In the genomic region with DNA sequence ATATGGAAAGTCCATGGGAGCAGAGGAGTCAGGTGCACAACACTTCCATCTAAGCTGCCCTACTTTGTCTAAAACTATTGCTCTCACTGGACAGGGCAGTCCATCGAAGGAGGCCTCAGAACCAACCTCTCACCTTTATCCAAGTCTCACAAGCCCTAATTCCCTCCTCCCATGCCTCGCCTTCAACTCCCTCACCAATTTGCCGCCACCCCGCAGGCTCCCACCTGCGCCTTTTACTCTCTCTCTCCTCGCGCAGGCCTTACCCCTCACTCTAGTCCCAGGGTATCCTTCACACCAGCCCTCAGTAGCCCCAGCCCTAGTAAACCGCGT, we compare ENCODE assay signal across 9 cellular contexts. TPM values are rescaled to one million over a fixed set of nuclear protein-coding genes. Genes with fewer than 3 reads are reported as not detected.
A peak's percentile ranks its signal among the peaks of the same experiment; 100 is the strongest.
DNase-seq lines count a peak whose midpoint lies in the region; ATAC-seq and TF ChIP-seq lines count a peak whose summit lies in the region.
"Had no signal": no experiment of that assay in that cellular context is flagged by ENCODE, and none has a peak within 500 bp of the region (broad histone marks: within the 10 kb centered on the region; RNA-seq: fewer than 3 reads in every experiment).

No MANE protein-coding gene starts in this region.

- H3K23ac ChIP-seq in mesenchymal stem cell (ENCODE audit: low read length in 2 of 2): no peak overlapping the region

- H3K27me3 ChIP-seq in BLaER1 treated with 17β-estradiol and CSF1 and Interleukin-3, amounts not matched to agents 10 nM and 100 nM: no peaks in the 10 kb centered on the region
- peaks cover 0 to 12% of the 10 kb centered on the region in 2 experiments for H3K27me3 ChIP-seq in mesenchymal stem cell (ENCODE audit: control insufficient read depth in 1 of 2, insufficient read depth in 1 of 2, low read length in 2 of 2)

- no peak overlapping the region for H2BK12ac ChIP-seq in mesenchymal stem cell (ENCODE audit: low read length in 2 of 2)

- H3K4me1 ChIP-seq in BLaER1 treated with 17β-estradiol and CSF1 and Interleukin-3, amounts not matched to agents 10 nM and 100 nM: peaks cover 14 to 52% (median 19%) of the 10 kb centered on the region in 10 experiments
- peaks cover 3% of the 10 kb centered on the region for H3K4me1 ChIP-seq in mesenchymal stem cell (ENCODE audit: control insufficient read depth, insufficient read depth, low read depth, low read length)

- no peak overlapping the region for H2BK15ac ChIP-seq in mesenchymal stem cell (ENCODE audit: low read depth, poor library complexity, severe bottlenecking)

- no peak overlapping the region for H4K91ac ChIP-seq in mesenchymal stem cell (ENCODE audit: low read length)

- H2AK5ac ChIP-seq in mesenchymal stem cell (ENCODE audit: low read length, severe bottlenecking): no peak overlapping the region

- no peak overlapping the region for H2BK5ac ChIP-seq in mesenchymal stem cell (ENCODE audit: low read depth, low read length, poor library complexity, severe bottlenecking)

- in situ Hi-C loops in astrocyte of the spinal cord (cut with HindIII; ENCODE audit: low sequenced_read_pairs): no loop called here

- peak overlapping the region; percentile 44 to 81 (median 66); a peak in 21 of 22 replicates for H3K27ac ChIP-seq in BLaER1 treated with 17β-estradiol and CSF1 and Interleukin-3, amounts not matched to agents 10 nM and 100 nM
- H3K27ac ChIP-seq in mesenchymal stem cell (ENCODE audit: low read length, poor library complexity, severe bottlenecking): no peak overlapping the region

- H3K18ac ChIP-seq in mesenchymal stem cell (ENCODE audit: low read depth in 1 of 2, low read length in 2 of 2): no peak overlapping the region

- peak overlapping the region; percentile 78 to 88 (median 83) for H3K9ac ChIP-seq in BLaER1 treated with 17β-estradiol and CSF1 and Interleukin-3, amounts not matched to agents 10 nM and 100 nM
- H3K9ac ChIP-seq in mesenchymal stem cell (ENCODE audit: low read length): peak overlapping the region; percentile 99

- no peak overlapping the region for H2BK120ac ChIP-seq in mesenchymal stem cell (ENCODE audit: low read depth, low read length)

- peak overlapping the region; percentile 87 to 99 (median 96) for H3K4me2 ChIP-seq in BLaER1 treated with 17β-estradiol and CSF1 and Interleukin-3, amounts not matched to agents 10 nM and 100 nM
- peak overlapping the region; percentile 89 for H3K4me2 ChIP-seq in mesenchymal stem cell (ENCODE audit: low read length, poor library complexity, severe bottlenecking)

- peak overlapping the region; percentile 73 to 96 (median 86) for H3K4me3 ChIP-seq in BLaER1 treated with 17β-estradiol and CSF1 and Interleukin-3, amounts not matched to agents 10 nM and 100 nM
- peak overlapping the region; percentile 93 for H3K4me3 ChIP-seq in astrocyte of the spinal cord (ENCODE audit: low read depth, low read length)
- peak overlapping the region; percentile 93 to 100 for H3K4me3 ChIP-seq in mesenchymal stem cell (ENCODE audit: insufficient read depth in 1 of 2, low read depth in 1 of 2, low read length in 2 of 2)

- H3K36me3 ChIP-seq in BLaER1 treated with 17β-estradiol and CSF1 and Interleukin-3, amounts not matched to agents 10 nM and 100 nM: peaks cover 0 to 15% (median 0%) of the 10 kb centered on the region in 11 experiments; a peak in 3 of 22 replicates
- H3K36me3 ChIP-seq in mesenchymal stem cell (ENCODE audit: control insufficient read depth in 1 of 2, insufficient read depth in 2 of 2, low read depth in 1 of 2, low read length in 2 of 2): peaks cover 3% of the 10 kb centered on the region in 2 experiments

- peak overlapping the region in 1 of 2 experiments; percentile 80 for H3K14ac ChIP-seq in mesenchymal stem cell (ENCODE audit: low read length in 2 of 2)

- H3K79me1 ChIP-seq in mesenchymal stem cell (replicated peaks; ENCODE audit: low read length, poor library complexity, severe bottlenecking): peaks cover 17% of the 10 kb centered on the region

- no peak overlapping the region for H4K8ac ChIP-seq in mesenchymal stem cell (ENCODE audit: low read length)

- H3K4ac ChIP-seq in mesenchymal stem cell (ENCODE audit: low read depth in 1 of 2, low read length in 2 of 2): peak overlapping the region in 1 of 2 experiments; percentile 70

- WGBS in mesenchymal stem cell: 3% methylated on average over 9 of the region's 9 CpGs

- H4K20me1 ChIP-seq in BLaER1 treated with 17β-estradiol and CSF1 and Interleukin-3, amounts not matched to agents 10 nM and 100 nM: peaks cover 0 to 38% (median 4%) of the 10 kb centered on the region in 11 experiments; a peak in 6 of 22 replicates

- no peak for DNase-seq in astrocyte of the spinal cord (ENCODE audit: low read depth, low spot score)
- DNase-seq in mesenchymal stem cell: no peak
- no peak for DNase-seq in NCI-H526 treated with DMSO at 0.1 percent for 48 hours (lab: John Stamatoyannopoulos, UW)
- DNase-seq in mesenteric fat pad (ENCODE audit: low spot score): no peak
- DNase-seq in stimulated activated CD4-positive, alpha-beta T cell treated with anti-CD3 and anti-CD28 coated beads, Interleukin-15, amount 100 ng/mL, for 24 hours: no peak
- no peak for DNase-seq in NCI-H1436 (lab: John Stamatoyannopoulos, UW)

- no peak for TF ChIP-seq CTCF in astrocyte of the spinal cord (IDR thresholded peaks at IDR 0.05; ENCODE audit: low read depth, low read length)

- H2AFZ ChIP-seq in mesenchymal stem cell (ENCODE audit: low read depth, low read length): peak overlapping the region; percentile 95

- ATAC-seq in HG03280 (IDR thresholded peaks at IDR 0.05; ENCODE audit: unreplicated experiment): peak; percentile 0

- no peaks in the 10 kb centered on the region for H3K9me3 ChIP-seq in BLaER1 treated with 17β-estradiol and CSF1 and Interleukin-3, amounts not matched to agents 10 nM and 100 nM (replicated peaks in 1 of 11)
- no peaks in the 10 kb centered on the region for H3K9me3 ChIP-seq in mesenchymal stem cell (ENCODE audit: control insufficient read depth, low read length)

RNA-seq across cellular contexts. Expression of a gene that starts 0.5 kb away (rescaled TPM):
- polyA plus RNA-seq in mesenchymal stem cell (2013, experiment 1 of 2): 14.4 TPM
- 15.2 TPM for polyA plus RNA-seq in mesenchymal stem cell (2013, experiment 2 of 2)
- total RNA-seq in mesenteric fat pad: 23.2 TPM

RNA-seq across cellular contexts. Expression of a gene that starts 4.9 kb away (rescaled TPM):
- polyA plus RNA-seq in mesenchymal stem cell (2013, experiment 1 of 2): 0.03 TPM
- 0.01 TPM for polyA plus RNA-seq in mesenchymal stem cell (2013, experiment 2 of 2)
- not detected for total RNA-seq in mesenteric fat pad

RNA-seq across cellular contexts. Expression of a gene that starts 25.7 kb away (rescaled TPM):
- polyA plus RNA-seq in mesenchymal stem cell (2013, experiment 1 of 2): not detected
- not detected for polyA plus RNA-seq in mesenchymal stem cell (2013, experiment 2 of 2)
- total RNA-seq in mesenteric fat pad: not detected
- total RNA-seq: renal cortical epithelial cell had no signal

RNA-seq across cellular contexts. Expression of a gene that starts 28.6 kb away (rescaled TPM):
- not detected for polyA plus RNA-seq in mesenchymal stem cell (2013, experiment 1 of 2)
- not detected for polyA plus RNA-seq in mesenchymal stem cell (2013, experiment 2 of 2)
- total RNA-seq in mesenteric fat pad: not detected
- total RNA-seq: renal cortical epithelial cell had no signal

RNA-seq across cellular contexts. Expression of a gene that starts 34.9 kb away (rescaled TPM):
- polyA plus RNA-seq in mesenchymal stem cell (2013, experiment 1 of 2): not detected
- polyA plus RNA-seq in mesenchymal stem cell (2013, experiment 2 of 2): not detected
- not detected for total RNA-seq in mesenteric fat pad
- total RNA-seq: renal cortical epithelial cell had no signal
